Comparison of ENCODE assay signal across 8 cellular contexts in genomic region chr1:145960468-145961108, GRCh38. TPM values are rescaled to one million over a fixed set of nuclear protein-coding genes. Genes with fewer than 3 reads are reported as not detected.
DNase-seq lines count a peak whose midpoint lies in the region; ATAC-seq and TF ChIP-seq lines count a peak whose summit lies in the region.

No MANE protein-coding gene starts in this region.

- no peaks in the 10 kb centered on the region for H3K9me3 Mint-ChIP-seq in activated CD4-positive, alpha-beta T cell treated with anti-CD3 and anti-CD28 coated beads for 36 hours (ENCODE audit: low read depth)
- H3K9me3 Mint-ChIP-seq in activated T-helper 1 cell treated with anti-CD3 and anti-CD28 coated beads, Interleukin-12 subunit alpha, Interleukin-12 subunit beta, Interleukin-2, Interleukin-4 antibody, amounts not matched to agents 30 ng/mL and 10 ng/mL and 1 ng/mL, durations not matched to agents 14 hours and 24 hours and 36 hours: no peaks in the 10 kb centered on the region

- H3K36me3 ChIP-seq in tibial artery: no peaks in the 10 kb centered on the region

- CTCF ChIA-PET in activated CD4-positive, alpha-beta T cell treated with anti-CD3 and anti-CD28 coated beads for 36 hours (lab: Charles Lee): interaction anchor here (1.0 kb wide), 2 partner anchors 18 to 23 kb away, joined by 3 to 5 read pairs; no protein-coding TSS in a partner anchor

- H3K4me1 ChIP-seq in tibial artery: peaks cover 5 to 63% (median 52%) of the 10 kb centered on the region in 4 donors

- no peaks in the 10 kb centered on the region for H3K27me3 Mint-ChIP-seq in activated CD4-positive, alpha-beta T cell treated with anti-CD3 and anti-CD28 coated beads for 36 hours
- H3K27me3 Mint-ChIP-seq in activated T-helper 1 cell treated with anti-CD3 and anti-CD28 coated beads, Interleukin-12 subunit alpha, Interleukin-12 subunit beta, Interleukin-2, Interleukin-4 antibody, amounts not matched to agents 30 ng/mL and 10 ng/mL and 1 ng/mL, durations not matched to agents 14 hours and 24 hours and 36 hours (ENCODE audit: insufficient read depth): no peaks in the 10 kb centered on the region

- H3K4me3 Mint-ChIP-seq in activated CD4-positive, alpha-beta T cell treated with anti-CD3 and anti-CD28 coated beads for 36 hours: peak overlapping the region; percentile 85
- peak overlapping the region; percentile 91 for H3K4me3 Mint-ChIP-seq in activated T-helper 1 cell treated with anti-CD3 and anti-CD28 coated beads, Interleukin-12 subunit alpha, Interleukin-12 subunit beta, Interleukin-2, Interleukin-4 antibody, amounts not matched to agents 30 ng/mL and 10 ng/mL and 1 ng/mL, durations not matched to agents 14 hours and 24 hours and 36 hours

- POLR2A ChIA-PET in activated CD4-positive, alpha-beta T cell treated with anti-CD3 and anti-CD28 coated beads for 36 hours (lab: Charles Lee): interaction anchor here (2.4 kb wide), 1 partner anchor 33 kb away, joined by 8 read pairs; the partner anchor contains the start of gene RBM8A

- no peaks in the 10 kb centered on the region for H3K27me3 ChIP-seq in tibial artery

- no peak for ATAC-seq in activated CD4-positive, alpha-beta T cell treated with anti-CD3 and anti-CD28 coated beads for 36 hours

- peak overlapping the region; percentile 91 for H3K27ac Mint-ChIP-seq in activated CD4-positive, alpha-beta T cell treated with anti-CD3 and anti-CD28 coated beads for 36 hours
- peak overlapping the region; percentile 36 for H3K27ac Mint-ChIP-seq in activated T-helper 1 cell treated with anti-CD3 and anti-CD28 coated beads, Interleukin-12 subunit alpha, Interleukin-12 subunit beta, Interleukin-2, Interleukin-4 antibody, amounts not matched to agents 30 ng/mL and 10 ng/mL and 1 ng/mL, durations not matched to agents 14 hours and 24 hours and 36 hours

- H3K36me3 Mint-ChIP-seq in activated CD4-positive, alpha-beta T cell treated with anti-CD3 and anti-CD28 coated beads for 36 hours (ENCODE audit: low read depth): peaks cover 9% of the 10 kb centered on the region
- peaks cover 2% of the 10 kb centered on the region for H3K36me3 Mint-ChIP-seq in activated T-helper 1 cell treated with anti-CD3 and anti-CD28 coated beads, Interleukin-12 subunit alpha, Interleukin-12 subunit beta, Interleukin-2, Interleukin-4 antibody, amounts not matched to agents 30 ng/mL and 10 ng/mL and 1 ng/mL, durations not matched to agents 14 hours and 24 hours and 36 hours (ENCODE audit: low read depth)

- H3K4me1 Mint-ChIP-seq in activated CD4-positive, alpha-beta T cell treated with anti-CD3 and anti-CD28 coated beads for 36 hours: peaks cover 53% of the 10 kb centered on the region
- H3K4me1 Mint-ChIP-seq in activated T-helper 1 cell treated with anti-CD3 and anti-CD28 coated beads, Interleukin-12 subunit alpha, Interleukin-12 subunit beta, Interleukin-2, Interleukin-4 antibody, amounts not matched to agents 30 ng/mL and 10 ng/mL and 1 ng/mL, durations not matched to agents 14 hours and 24 hours and 36 hours (ENCODE audit: low read depth): peaks cover 79% of the 10 kb centered on the region

- H3K4me3 ChIP-seq in fibroblast of mammary gland (ENCODE audit: control insufficient read depth, low read depth, low read length): peak overlapping the region; percentile 85
- peak overlapping the region; percentile 55 to 58 for H3K4me3 ChIP-seq in tibial artery

- no peaks in the 10 kb centered on the region for H3K9me3 ChIP-seq in tibial artery

- intact Hi-C loops in activated CD4-positive, alpha-beta T cell treated with anti-CD3 and anti-CD28 coated beads for 36 hours (cut with DNase I, micrococcal nuclease): loop anchor here in 1 of 2 experiments (5.0 kb wide), 1 partner anchor 92 kb away; no protein-coding TSS in a partner anchor
- intact Hi-C loops in activated T-helper 1 cell treated with anti-CD3 and anti-CD28 coated beads, Interleukin-12 subunit alpha, Interleukin-12 subunit beta, Interleukin-2, Interleukin-4 antibody, amounts not matched to agents 30 ng/mL and 10 ng/mL and 1 ng/mL, durations not matched to agents 14 hours and 24 hours and 36 hours (cut with micrococcal nuclease): no loop called here
- intact Hi-C loops in tibial artery (cut with DNase I; ENCODE audit: low total_unique reads): loop anchor here (10.0 kb wide), 1 partner anchor 46 kb away; the partner anchor contains the start of genes ITGA10 and PEX11B

- peak overlapping the region; percentile 84 to 96 for H3K27ac ChIP-seq in tibial artery

- peak; percentile 71 for DNase-seq in activated CD4-positive, alpha-beta T cell treated with anti-CD3 and anti-CD28 coated beads for 36 hours
- no peak for DNase-seq in activated CD4-positive, alpha-beta T cell treated with anti-CD3 and anti-CD28 coated beads for 1 hour
- DNase-seq in NCI-H526 treated with DMSO at 0.1 percent for 48 hours (lab: John Stamatoyannopoulos, UW) (peak; percentile 88), fibroblast of mammary gland (ENCODE audit: low read depth) (peak; percentile 66), myocyte (ENCODE audit: low read depth) (peak; percentile 73), tibial artery (peak; percentile 80 to 93), NCI-H1694 (lab: John Stamatoyannopoulos, UW) (no peak)
- DNase-seq in activated T-helper 1 cell treated with anti-CD3 and anti-CD28 coated beads, Interleukin-12 subunit alpha, Interleukin-12 subunit beta, Interleukin-2, Interleukin-4 antibody, amounts not matched to agents 30 ng/mL and 10 ng/mL and 1 ng/mL, durations not matched to agents 14 hours and 24 hours and 36 hours (ENCODE audit: low spot score): peak; percentile 41

- no peak for TF ChIP-seq CTCF in fibroblast of mammary gland (conservative IDR thresholded peaks at IDR 0.05; ENCODE audit: control insufficient read depth, insufficient read depth, low read depth, low read length)
- TF ChIP-seq CTCF in tibial artery (IDR thresholded peaks at IDR 0.05): peak; percentile 27 to 29

RNA-seq across cellular contexts. Expression of gene LIX1L, which starts 2.8 kb away (rescaled TPM):
- 10 to 100 TPM; 44.9 to 49.4 TPM for total RNA-seq in activated CD4-positive, alpha-beta T cell treated with anti-CD3 and anti-CD28 coated beads for 36 hours
- total RNA-seq in activated T-helper 1 cell treated with anti-CD3 and anti-CD28 coated beads, Interleukin-12 subunit alpha, Interleukin-12 subunit beta, Interleukin-2, Interleukin-4 antibody, amounts not matched to agents 30 ng/mL and 10 ng/mL and 1 ng/mL, durations not matched to agents 14 hours and 24 hours and 36 hours: 30.3 and 32.2 TPM in 2 replicates
- total RNA-seq in myocyte: 24.4 and 24.7 TPM in 2 replicates
- 16.1 TPM for polyA plus RNA-seq in myocyte (2012)

RNA-seq across cellular contexts. Expression of gene ANKRD34A, which starts 3.8 kb away (rescaled TPM):
- 1 to 10 TPM; 5.8 to 6.1 TPM for total RNA-seq in activated CD4-positive, alpha-beta T cell treated with anti-CD3 and anti-CD28 coated beads for 36 hours
- total RNA-seq in activated T-helper 1 cell treated with anti-CD3 and anti-CD28 coated beads, Interleukin-12 subunit alpha, Interleukin-12 subunit beta, Interleukin-2, Interleukin-4 antibody, amounts not matched to agents 30 ng/mL and 10 ng/mL and 1 ng/mL, durations not matched to agents 14 hours and 24 hours and 36 hours: 4.8 and 5.1 TPM in 2 replicates
- 1.6 and 2.5 TPM in 2 replicates for total RNA-seq in myocyte
- polyA plus RNA-seq in myocyte (2012): 3.4 TPM

RNA-seq across cellular contexts. Expression of gene POLR3GL, which starts 3.9 kb away (rescaled TPM):
- total RNA-seq in activated CD4-positive, alpha-beta T cell treated with anti-CD3 and anti-CD28 coated beads for 36 hours: 10 to 100 TPM; 19.3 to 22.4 TPM
- 10.6 and 11.6 TPM in 2 replicates for total RNA-seq in activated T-helper 1 cell treated with anti-CD3 and anti-CD28 coated beads, Interleukin-12 subunit alpha, Interleukin-12 subunit beta, Interleukin-2, Interleukin-4 antibody, amounts not matched to agents 30 ng/mL and 10 ng/mL and 1 ng/mL, durations not matched to agents 14 hours and 24 hours and 36 hours
- total RNA-seq in myocyte: 36.0 and 37.3 TPM in 2 replicates
- 60.7 TPM for polyA plus RNA-seq in myocyte (2012)

RNA-seq across cellular contexts. Expression of gene RBM8A, which starts 33.3 kb away (rescaled TPM):
- total RNA-seq in activated CD4-positive, alpha-beta T cell treated with anti-CD3 and anti-CD28 coated beads for 36 hours: 100 to 1,000 TPM; 293 to 330 TPM
- total RNA-seq in activated T-helper 1 cell treated with anti-CD3 and anti-CD28 coated beads, Interleukin-12 subunit alpha, Interleukin-12 subunit beta, Interleukin-2, Interleukin-4 antibody, amounts not matched to agents 30 ng/mL and 10 ng/mL and 1 ng/mL, durations not matched to agents 14 hours and 24 hours and 36 hours: 331 and 354 TPM in 2 replicates
- total RNA-seq in myocyte: 191 and 218 TPM in 2 replicates
- polyA plus RNA-seq in myocyte (2012): 180 TPM

RNA-seq across cellular contexts. Expression of gene TXNIP, which starts 35.8 kb away (rescaled TPM):
- 100 to 1,000 TPM; 112 TPM for total RNA-seq in activated CD4-positive, alpha-beta T cell treated with anti-CD3 and anti-CD28 coated beads for 36 hours
- 107 and 108 TPM in 2 replicates for total RNA-seq in activated T-helper 1 cell treated with anti-CD3 and anti-CD28 coated beads, Interleukin-12 subunit alpha, Interleukin-12 subunit beta, Interleukin-2, Interleukin-4 antibody, amounts not matched to agents 30 ng/mL and 10 ng/mL and 1 ng/mL, durations not matched to agents 14 hours and 24 hours and 36 hours
- total RNA-seq in myocyte: 260 and 398 TPM in 2 replicates
- 233 TPM for polyA plus RNA-seq in myocyte (2012)

Comparison
In these comparisons a context has a peak if more than half of its experiments do, and no peak if none do; other contexts are left out.
1. DNase-seq: peak in activated CD4-positive, alpha-beta T cell treated with anti-CD3 and anti-CD28 coated beads for 36 hours (single experiment), NCI-H526 treated with DMSO at 0.1 percent for 48 hours (single experiment), activated T-helper 1 cell treated with anti-CD3 and anti-CD28 coated beads, Interleukin-12 subunit alpha, Interleukin-12 subunit beta, Interleukin-2, Interleukin-4 antibody, amounts not matched to agents 30 ng/mL and 10 ng/mL and 1 ng/mL, durations not matched to agents 14 hours and 24 hours and 36 hours (single experiment), fibroblast of mammary gland (single experiment), myocyte (single experiment) and tibial artery (2 of 2); none in activated CD4-positive, alpha-beta T cell treated with anti-CD3 and anti-CD28 coated beads for 1 hour (single experiment) and NCI-H1694 (single experiment).